ENCODE assay signal across 8 cellular contexts in the genomic region with DNA sequence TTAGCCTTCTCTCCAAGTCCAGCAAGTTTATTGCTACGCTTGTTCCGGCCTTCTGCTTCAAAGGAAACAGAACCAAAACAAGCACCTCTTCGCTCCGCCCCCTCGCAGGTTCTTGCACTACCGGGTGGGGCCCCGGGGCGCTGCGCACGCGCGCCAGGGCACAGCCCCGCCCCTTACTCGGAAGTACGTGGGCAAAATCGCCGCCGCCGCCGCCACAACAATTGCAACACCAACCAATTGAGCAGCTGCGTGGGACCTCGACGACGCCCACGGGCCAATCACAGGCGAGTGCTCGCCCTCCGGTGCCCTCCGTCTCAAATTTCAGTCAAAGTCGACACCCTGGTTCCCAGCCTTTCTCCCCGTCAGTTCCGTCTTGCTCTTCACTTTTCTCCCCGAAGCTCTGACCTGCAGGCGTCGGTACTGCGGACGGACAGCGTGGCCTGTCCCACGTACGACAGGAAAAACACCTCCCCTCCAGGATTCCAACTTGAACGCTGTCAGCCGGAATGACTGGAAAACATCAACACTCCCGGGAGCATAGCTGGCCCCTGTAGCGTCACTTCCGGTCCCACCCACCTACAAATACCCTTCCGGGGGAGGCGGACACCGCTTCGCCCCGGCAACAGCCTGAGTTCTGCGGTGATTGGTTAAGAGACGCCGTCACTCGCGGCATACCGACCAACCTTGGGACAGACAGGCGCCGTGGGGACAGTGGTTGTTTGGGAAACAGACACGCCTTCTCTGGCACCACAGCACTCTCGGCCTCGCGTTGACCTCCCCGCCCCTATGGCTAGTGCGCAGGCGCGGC. TPM values are rescaled to one million over a fixed set of nuclear protein-coding genes. Genes with fewer than 3 reads are reported as not detected.
DNase-seq lines count a peak whose midpoint lies in the region; ATAC-seq and TF ChIP-seq lines count a peak whose summit lies in the region.

No MANE protein-coding gene starts in this region.

- peak overlapping the region; percentile 98 for H3K4me3 Mint-ChIP-seq in activated naive CD8-positive, alpha-beta T cell

- 0% methylated on average over 22 of the region's 66 CpGs for WGBS in testis, 2 donors

- no peaks in the 10 kb centered on the region for H3K27me3 Mint-ChIP-seq in activated naive CD8-positive, alpha-beta T cell

- H3K4me1 ChIP-seq in testis = peaks cover 11% of the 10 kb centered on the region

- no peaks in the 10 kb centered on the region for H3K9me3 Mint-ChIP-seq in activated naive CD8-positive, alpha-beta T cell (ENCODE audit: low read depth)

- H3K4me1 Mint-ChIP-seq in activated naive CD8-positive, alpha-beta T cell (ENCODE audit: low read depth) = peaks cover 44% of the 10 kb centered on the region

- H3K9me3 ChIP-seq in testis = no peaks in the 10 kb centered on the region

- TF ChIP-seq POLR2A in testis (IDR thresholded peaks at IDR 0.05) = no peak

- TF ChIP-seq CTCF in GM10248 (IDR thresholded peaks at IDR 0.05; ENCODE audit: control extremely low read depth, extremely low read depth, low read depth, missing control alignments) = no peak
- TF ChIP-seq CTCF in omental fat pad (IDR thresholded peaks at IDR 0.05) = no peak
- no peak for TF ChIP-seq CTCF in testis (IDR thresholded peaks at IDR 0.05)

- H3K36me3 ChIP-seq in testis (ENCODE audit: low read depth, missing control alignments) = no peaks in the 10 kb centered on the region

- no peaks in the 10 kb centered on the region for H3K27me3 ChIP-seq in testis

- no peaks in the 10 kb centered on the region for H3K36me3 Mint-ChIP-seq in activated naive CD8-positive, alpha-beta T cell

- POLR2A ChIA-PET in GM10248 (lab: Yijun Ruan, JAX) = interaction anchor here (0.9 to 1.4 kb wide), 3 partner anchors 11 to 44 kb away, joined by 3 to 9 read pairs (median 5); a partner anchor contains a TSS

- H3K27ac ChIP-seq in testis = peak overlapping the region; percentile 91 to 95

- ATAC-seq in HG02623 (IDR thresholded peaks at IDR 0.05; ENCODE audit: unreplicated experiment) (peak; percentile 76), SK-N-SH treated with all-trans-retinoic acid at 6 μM for 48 hours (peak; percentile 96), omental fat pad (ENCODE audit: low FRiP score) (peak; percentile 90)

- intact Hi-C loops in testis (cut with DNase I; ENCODE audit: low total_unique reads) = no loop called here

- DNase-seq in GM10248 (ENCODE audit: extremely low spot score) (peak; percentile 90), NCI-H1092 treated with DMSO at 0.1 percent for 48 hours (lab: John Stamatoyannopoulos, UW) (peak; percentile 98), glomerular visceral epithelial cell (ENCODE audit: extremely low spot score) (peak; percentile 97), omental fat pad (ENCODE audit: low spot score) (peak; percentile 77), testis (peak; percentile 97)

- H3K4me3 ChIP-seq in testis = peak overlapping the region; percentile 64 to 67

- CTCF ChIA-PET in GM10248 (lab: Yijun Ruan, JAX) = interaction anchor here (0.7 to 4.1 kb wide), 4 partner anchors 9 to 85 kb away, joined by 3 to 18 read pairs (median 4); a partner anchor contains a TSS

- peak overlapping the region; percentile 100 for H3K27ac Mint-ChIP-seq in activated naive CD8-positive, alpha-beta T cell

TF ChIP-seq in SK-N-SH treated with all-trans-retinoic acid at 6 μM for 48 hours, 23 proteins besides CTCF, POLR2A, EP300 and RAD21 (continues in another document):
- TF ChIP-seq, protein P1, sequence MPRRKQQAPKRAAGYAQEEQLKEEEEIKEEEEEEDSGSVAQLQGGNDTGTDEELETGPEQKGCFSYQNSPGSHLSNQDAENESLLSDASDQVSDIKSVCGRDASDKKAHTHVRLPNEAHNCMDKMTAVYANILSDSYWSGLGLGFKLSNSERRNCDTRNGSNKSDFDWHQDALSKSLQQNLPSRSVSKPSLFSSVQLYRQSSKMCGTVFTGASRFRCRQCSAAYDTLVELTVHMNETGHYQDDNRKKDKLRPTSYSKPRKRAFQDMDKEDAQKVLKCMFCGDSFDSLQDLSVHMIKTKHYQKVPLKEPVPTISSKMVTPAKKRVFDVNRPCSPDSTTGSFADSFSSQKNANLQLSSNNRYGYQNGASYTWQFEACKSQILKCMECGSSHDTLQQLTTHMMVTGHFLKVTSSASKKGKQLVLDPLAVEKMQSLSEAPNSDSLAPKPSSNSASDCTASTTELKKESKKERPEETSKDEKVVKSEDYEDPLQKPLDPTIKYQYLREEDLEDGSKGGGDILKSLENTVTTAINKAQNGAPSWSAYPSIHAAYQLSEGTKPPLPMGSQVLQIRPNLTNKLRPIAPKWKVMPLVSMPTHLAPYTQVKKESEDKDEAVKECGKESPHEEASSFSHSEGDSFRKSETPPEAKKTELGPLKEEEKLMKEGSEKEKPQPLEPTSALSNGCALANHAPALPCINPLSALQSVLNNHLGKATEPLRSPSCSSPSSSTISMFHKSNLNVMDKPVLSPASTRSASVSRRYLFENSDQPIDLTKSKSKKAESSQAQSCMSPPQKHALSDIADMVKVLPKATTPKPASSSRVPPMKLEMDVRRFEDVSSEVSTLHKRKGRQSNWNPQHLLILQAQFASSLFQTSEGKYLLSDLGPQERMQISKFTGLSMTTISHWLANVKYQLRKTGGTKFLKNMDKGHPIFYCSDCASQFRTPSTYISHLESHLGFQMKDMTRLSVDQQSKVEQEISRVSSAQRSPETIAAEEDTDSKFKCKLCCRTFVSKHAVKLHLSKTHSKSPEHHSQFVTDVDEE (CRISPR knock-in tag; IDR thresholded peaks at IDR 0.05) = 0 out of 2 replicates have a peak, but pooled peaks have one; percentile 39
- TF ChIP-seq, protein P2, sequence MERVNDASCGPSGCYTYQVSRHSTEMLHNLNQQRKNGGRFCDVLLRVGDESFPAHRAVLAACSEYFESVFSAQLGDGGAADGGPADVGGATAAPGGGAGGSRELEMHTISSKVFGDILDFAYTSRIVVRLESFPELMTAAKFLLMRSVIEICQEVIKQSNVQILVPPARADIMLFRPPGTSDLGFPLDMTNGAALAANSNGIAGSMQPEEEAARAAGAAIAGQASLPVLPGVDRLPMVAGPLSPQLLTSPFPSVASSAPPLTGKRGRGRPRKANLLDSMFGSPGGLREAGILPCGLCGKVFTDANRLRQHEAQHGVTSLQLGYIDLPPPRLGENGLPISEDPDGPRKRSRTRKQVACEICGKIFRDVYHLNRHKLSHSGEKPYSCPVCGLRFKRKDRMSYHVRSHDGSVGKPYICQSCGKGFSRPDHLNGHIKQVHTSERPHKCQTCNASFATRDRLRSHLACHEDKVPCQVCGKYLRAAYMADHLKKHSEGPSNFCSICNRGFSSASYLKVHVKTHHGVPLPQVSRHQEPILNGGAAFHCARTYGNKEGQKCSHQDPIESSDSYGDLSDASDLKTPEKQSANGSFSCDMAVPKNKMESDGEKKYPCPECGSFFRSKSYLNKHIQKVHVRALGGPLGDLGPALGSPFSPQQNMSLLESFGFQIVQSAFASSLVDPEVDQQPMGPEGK (CRISPR knock-in tag; IDR thresholded peaks at IDR 0.05; ENCODE audit: borderline replicate concordance) = peak; percentile 16; the same call in 1 of the 2 replicates
- no peak for TF ChIP-seq ESRRG (CRISPR knock-in tag; IDR thresholded peaks at IDR 0.05)
- TF ChIP-seq TOX (CRISPR knock-in tag; IDR thresholded peaks at IDR 0.05; ENCODE audit: borderline replicate concordance) = no peak
- TF ChIP-seq PPARA (CRISPR knock-in tag; IDR thresholded peaks at IDR 0.05; ENCODE audit: borderline replicate concordance) = no peak
- TF ChIP-seq, protein P3, sequence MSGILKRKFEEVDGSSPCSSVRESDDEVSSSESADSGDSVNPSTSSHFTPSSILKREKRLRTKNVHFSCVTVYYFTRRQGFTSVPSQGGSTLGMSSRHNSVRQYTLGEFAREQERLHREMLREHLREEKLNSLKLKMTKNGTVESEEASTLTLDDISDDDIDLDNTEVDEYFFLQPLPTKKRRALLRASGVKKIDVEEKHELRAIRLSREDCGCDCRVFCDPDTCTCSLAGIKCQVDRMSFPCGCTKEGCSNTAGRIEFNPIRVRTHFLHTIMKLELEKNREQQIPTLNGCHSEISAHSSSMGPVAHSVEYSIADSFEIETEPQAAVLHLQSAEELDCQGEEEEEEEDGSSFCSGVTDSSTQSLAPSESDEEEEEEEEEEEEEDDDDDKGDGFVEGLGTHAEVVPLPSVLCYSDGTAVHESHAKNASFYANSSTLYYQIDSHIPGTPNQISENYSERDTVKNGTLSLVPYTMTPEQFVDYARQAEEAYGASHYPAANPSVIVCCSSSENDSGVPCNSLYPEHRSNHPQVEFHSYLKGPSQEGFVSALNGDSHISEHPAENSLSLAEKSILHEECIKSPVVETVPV (CRISPR knock-in tag; IDR thresholded peaks at IDR 0.05) = no peak
- no peak for TF ChIP-seq ZNF565 (CRISPR knock-in tag; conservative IDR thresholded peaks at IDR 0.05; ENCODE audit: low read depth)
- TF ChIP-seq, protein P4, sequence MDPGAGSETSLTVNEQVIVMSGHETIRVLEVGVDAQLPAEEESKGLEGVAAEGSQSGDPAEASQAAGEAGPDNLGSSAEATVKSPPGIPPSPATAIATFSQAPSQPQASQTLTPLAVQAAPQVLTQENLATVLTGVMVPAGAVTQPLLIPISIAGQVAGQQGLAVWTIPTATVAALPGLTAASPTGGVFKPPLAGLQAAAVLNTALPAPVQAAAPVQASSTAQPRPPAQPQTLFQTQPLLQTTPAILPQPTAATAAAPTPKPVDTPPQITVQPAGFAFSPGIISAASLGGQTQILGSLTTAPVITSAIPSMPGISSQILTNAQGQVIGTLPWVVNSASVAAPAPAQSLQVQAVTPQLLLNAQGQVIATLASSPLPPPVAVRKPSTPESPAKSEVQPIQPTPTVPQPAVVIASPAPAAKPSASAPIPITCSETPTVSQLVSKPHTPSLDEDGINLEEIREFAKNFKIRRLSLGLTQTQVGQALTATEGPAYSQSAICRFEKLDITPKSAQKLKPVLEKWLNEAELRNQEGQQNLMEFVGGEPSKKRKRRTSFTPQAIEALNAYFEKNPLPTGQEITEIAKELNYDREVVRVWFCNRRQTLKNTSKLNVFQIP (CRISPR knock-in tag; IDR thresholded peaks at IDR 0.05; ENCODE audit: borderline replicate concordance, low read depth) = no peak
- no peak for TF ChIP-seq CSDC2 (CRISPR knock-in tag; IDR thresholded peaks at IDR 0.05)

RNA-seq across cellular contexts. Expression of a gene that starts 0.6 kb away (rescaled TPM):
- total RNA-seq in omental fat pad (10 to 100 TPM; 32.7 to 43.0 (median 38.3) TPM), testis (10 to 100 TPM; 74.3 to 77.1 TPM)
- 36.2 TPM for polyA plus RNA-seq in testis (ENCODE audit: insufficient read depth, low read depth, low replicate concordance)

RNA-seq across cellular contexts. Expression of a gene that starts 13.6 kb away (rescaled TPM):
- total RNA-seq in omental fat pad (10 to 100 TPM in 1 of 4 donors, 1 to 10 TPM in 3; 1.9 to 11.3 (median 3.7) TPM), testis (1 to 10 TPM; 2.4 to 3.3 TPM)
- polyA plus RNA-seq in testis (ENCODE audit: insufficient read depth, low read depth, low replicate concordance) = 2.3 TPM

RNA-seq across cellular contexts. Expression of a gene that starts 39.2 kb away (rescaled TPM):
- 10 to 100 TPM in 2 of 4 donors, 1 to 10 TPM in 2; 9.6 to 14.0 (median 11.5) TPM for total RNA-seq in omental fat pad
- 10 to 100 TPM; 21.5 to 23.0 TPM for total RNA-seq in testis
- 20.6 TPM for polyA plus RNA-seq in testis (ENCODE audit: insufficient read depth, low read depth, low replicate concordance)

RNA-seq across cellular contexts. Expression of a gene that starts 44.0 kb away (rescaled TPM):
- total RNA-seq in omental fat pad (10 to 100 TPM; 25.1 to 44.5 (median 32.2) TPM), testis (10 to 100 TPM; 76.4 to 88.9 TPM)
- 44.4 TPM for polyA plus RNA-seq in testis (ENCODE audit: insufficient read depth, low read depth, low replicate concordance)

RNA-seq across cellular contexts. Expression of a gene that starts 46.6 kb away (rescaled TPM):
- total RNA-seq in omental fat pad (10 to 100 TPM; 10.2 to 22.0 (median 17.2) TPM), testis (10 to 100 TPM; 15.9 to 21.6 TPM)
- polyA plus RNA-seq in testis (ENCODE audit: insufficient read depth, low read depth, low replicate concordance) = 18.6 TPM

Comparison
In these comparisons a context has a peak if more than half of its experiments do, and no peak if none do; other contexts are left out.
1. Peak in every context shown above with its lines: DNase-seq, ATAC-seq, H3K4me3 ChIP-seq and H3K27ac ChIP-seq.